Comparison of ENCODE assay signal across 8 cellular contexts in genomic region chr1:12434174-12434573, GRCh38.
DNase-seq lines count a peak whose midpoint lies in the region; TF ChIP-seq lines count a peak whose summit lies in the region.

No MANE protein-coding gene starts in this region.

- intact Hi-C loops in spleen (cut with DNase I; ENCODE audit: low total_unique reads) = no loop called here

- peaks cover 36% of the 10 kb centered on the region for H3K4me1 ChIP-seq in MM.1S (ENCODE audit: low read length)
- peaks cover 42 to 69% (median 48%) of the 10 kb centered on the region in 6 donors for H3K4me1 ChIP-seq in spleen

- H3K27me3 ChIP-seq in MM.1S (replicated peaks; ENCODE audit: insufficient read depth, low read length) (no peaks in the 10 kb centered on the region), spleen (replicated peaks in 1 of 7) (no peaks in the 10 kb centered on the region)

- H3K4me3 ChIP-seq in MM.1S (ENCODE audit: low read length) (no peak overlapping the region), foreskin fibroblast (ENCODE audit: low read depth in 1 of 2, low read length in 2 of 2) (no peak overlapping the region), spleen (no peak overlapping the region)

- H2AFZ ChIP-seq in MM.1S (ENCODE audit: low read length) = no peak overlapping the region

- TF ChIP-seq POLR2A in spleen (IDR thresholded peaks at IDR 0.05) = no peak

- peak overlapping the region; percentile 15; the same call in 1 of the 2 replicates for H3K27ac ChIP-seq in MM.1S (ENCODE audit: low read length)
- peak overlapping the region in 7 of 8 donors; percentile 52 to 84 (median 71) for H3K27ac ChIP-seq in spleen

- WGBS in spleen, 5 donors = 30 to 40% (median 35%) methylated on average over 5 of the region's 5 CpGs

- H3K36me3 ChIP-seq in MM.1S (replicated peaks; ENCODE audit: insufficient read depth, low read length) (no peaks in the 10 kb centered on the region), spleen (peaks cover 0 to 69% (median 0%) of the 10 kb centered on the region in 6 donors)

- peak overlapping the region; percentile 81 for H3K4me2 ChIP-seq in MM.1S (ENCODE audit: low read depth, low read length)

- H3F3A ChIP-seq in MM.1S (ENCODE audit: insufficient read depth, low read length) = peaks cover 31% of the 10 kb centered on the region

- H3K79me2 ChIP-seq in MM.1S (ENCODE audit: low read length) = no peaks in the 10 kb centered on the region

- no peaks in the 10 kb centered on the region for H3K9me2 ChIP-seq in MM.1S (replicated peaks; ENCODE audit: insufficient read depth, low read length)

- no peaks in the 10 kb centered on the region for H4K20me1 ChIP-seq in MM.1S (ENCODE audit: insufficient read depth, low read length)

- no peaks in the 10 kb centered on the region for H3K9me3 ChIP-seq in MM.1S (replicated peaks; ENCODE audit: insufficient read depth, low read length)
- no peaks in the 10 kb centered on the region for H3K9me3 ChIP-seq in spleen

- TF ChIP-seq CTCF in MM.1S (IDR thresholded peaks at IDR 0.05; ENCODE audit: low read length) = no peak
- no peak for TF ChIP-seq CTCF in foreskin fibroblast (IDR thresholded peaks at IDR 0.05; ENCODE audit: low read depth, low read length)
- TF ChIP-seq CTCF in spleen (IDR thresholded peaks at IDR 0.05 in 8 of 11, conservative IDR thresholded peaks at IDR 0.05 in 3 of 11) = no peak

- peak; percentile 80 for DNase-seq in ELR (ENCODE audit: low read depth)
- DNase-seq in MM.1S = peak; percentile 76
- peak; percentile 53 for DNase-seq in activated T-cell treated with anti-CD3 and anti-CD28 coated beads, Interleukin-2, amount 50 U/mL, for 1 hour
- peak; percentile 61 to 78 for DNase-seq in foreskin fibroblast
- DNase-seq in spleen = no peak
- no peak for DNase-seq in DMS79 (lab: John Stamatoyannopoulos, UW)
- no peak for DNase-seq in SHP77 treated with DMSO at 0.1 percent for 48 hours (lab: John Stamatoyannopoulos, UW)
- no peak for DNase-seq in HuH-7.5 (ENCODE audit: low spot score)

- no peak overlapping the region for H3K9ac ChIP-seq in MM.1S (ENCODE audit: low read length)

Comparison
In these comparisons a context has a peak if more than half of its experiments do, and no peak if none do; other contexts are left out.
1. DNase-seq: peak in ELR (single experiment), MM.1S (single experiment), activated T-cell treated with anti-CD3 and anti-CD28 coated beads, Interleukin-2, amount 50 U/mL, for 1 hour (single experiment) and foreskin fibroblast (2 of 2); none in spleen (single experiment), DMS79 (single experiment), SHP77 treated with DMSO at 0.1 percent for 48 hours (single experiment) and HuH-7.5 (single experiment).